Comparison of ENCODE assay signal across 9 cellular contexts in the genomic region with DNA sequence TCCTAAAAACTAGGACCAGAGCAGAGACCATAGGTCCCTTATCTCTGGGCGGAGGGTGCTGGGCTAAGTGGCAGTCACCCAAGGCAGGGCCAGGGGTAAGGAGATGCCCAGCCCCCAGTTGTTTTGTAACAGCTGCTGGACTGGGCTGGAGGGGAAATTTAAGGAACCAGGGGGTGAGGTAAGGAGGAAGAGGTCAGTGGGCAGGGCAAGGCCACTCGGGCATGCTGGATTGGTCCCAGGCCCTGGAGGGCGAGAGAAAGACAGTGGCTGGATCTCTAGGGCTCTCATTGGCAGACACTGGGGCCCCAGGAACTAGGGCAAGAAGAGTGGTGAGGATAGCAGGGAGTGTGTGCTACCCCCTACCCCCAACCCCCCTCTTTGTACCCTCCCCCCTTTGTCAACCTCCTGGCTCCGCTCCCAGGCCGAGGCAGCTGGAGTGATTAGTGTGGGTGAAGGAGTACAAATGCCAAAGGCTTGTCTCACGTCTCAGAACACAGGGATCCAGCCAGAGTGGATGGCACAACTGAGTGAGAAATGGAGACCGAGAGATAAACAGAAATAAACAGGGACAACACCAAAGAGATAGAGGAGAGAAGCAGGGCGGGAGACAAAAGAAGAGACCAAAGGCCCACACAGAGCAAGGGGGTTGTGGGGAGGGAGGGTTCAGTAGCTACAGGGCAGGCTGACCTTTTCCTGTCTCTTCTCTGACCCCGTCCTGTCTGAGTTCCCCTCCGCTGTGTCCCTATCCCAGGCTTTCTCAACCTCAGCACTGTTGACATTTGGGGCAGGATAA. TPM values are rescaled to one million over a fixed set of nuclear protein-coding genes. Genes with fewer than 3 reads are reported as not detected.
A peak's percentile ranks its signal among the peaks of the same experiment; 100 is the strongest.
DNase-seq lines count a peak whose midpoint lies in the region; ATAC-seq and TF ChIP-seq lines count a peak whose summit lies in the region.
"Had no signal": no experiment of that assay in that cellular context is flagged by ENCODE, and none has a peak within 500 bp of the region (broad histone marks: within the 10 kb centered on the region; RNA-seq: fewer than 3 reads in every experiment).

No MANE protein-coding gene starts in this region.

- no peak overlapping the region for H2BK120ac ChIP-seq in IMR-90 (ENCODE audit: low read depth, low read length)

- no TSS peak for BruUV-seq in IMR-90 (replicated peaks; lab: Mats Ljungman, UMichigan)

- H4K91ac ChIP-seq in IMR-90 (ENCODE audit: insufficient read depth, low read depth, low read length) = no peak overlapping the region; the same call in none of the 2 replicates

- H4K5ac ChIP-seq in IMR-90 (ENCODE audit: low read depth, low read length) = 0 out of 2 replicates have a peak overlapping the region, but pooled peaks have one; percentile 22

- dilution Hi-C loops in IMR-90 (cut with HindIII; ENCODE audit: low sequenced_read_pairs, unreplicated experiment) = no loop called here

- peak overlapping the region; percentile 82 for H2AFZ ChIP-seq in IMR-90 (replicated peaks; ENCODE audit: low read length, poor library complexity)

- in situ Hi-C loops in IMR-90 (cut with MboI; ENCODE audit: low sequenced_read_pairs) = no loop called here

- DNase-seq in IMR-90 (peak; percentile 52), islet precursor cell (peak; percentile 62), HEK293T (ENCODE audit: extremely low spot score) (no peak)
- DNase-seq in activated CD4-positive, alpha-beta T cell treated with anti-CD3 and anti-CD28 coated beads for 4 hours = no peak

- TF ChIP-seq CTCF in IMR-90 (conservative IDR thresholded peaks at IDR 0.05; ENCODE audit: low read depth, low read length) = no peak

- peak overlapping the region; percentile 69 for H3K4ac ChIP-seq in IMR-90 (ENCODE audit: low read depth, low read length)

- no peak overlapping the region for H3K9ac ChIP-seq in IMR-90 (ENCODE audit: low read depth, low read length)

- H3K14ac ChIP-seq in IMR-90 (replicated peaks; ENCODE audit: low read depth, low read length) = 0 out of 2 replicates have a peak overlapping the region, but pooled peaks have one; percentile 36

- H4K20me1 ChIP-seq in IMR-90 (ENCODE audit: insufficient read depth, low read length) = no peaks in the 10 kb centered on the region

- peak overlapping the region; percentile 20; the same call in 1 of the 2 replicates for H2BK20ac ChIP-seq in IMR-90 (ENCODE audit: low read depth, low read length)

- POLR2A ChIA-PET in IMR-90 (lab: Charles Lee; ENCODE audit: unreplicated experiment) (no interaction called here), HEK293T (lab: Yijun Ruan, JAX) (interaction anchor here (1.3 kb wide), 1 partner anchor 20 kb away, joined by 3 read pairs; a partner anchor contains a TSS)

- peak overlapping the region; percentile 47; the same call in 1 of the 3 replicates for H2BK15ac ChIP-seq in IMR-90 (ENCODE audit: low read depth, low read length)

- peak overlapping the region; percentile 63 for H3K4me2 ChIP-seq in IMR-90 (ENCODE audit: low read depth, low read length)

- no peak overlapping the region for H3K56ac ChIP-seq in IMR-90 (ENCODE audit: extremely low read depth, insufficient read depth, low read length)

- H2AK9ac ChIP-seq in IMR-90 (replicated peaks; ENCODE audit: low read depth, low read length, poor library complexity) = peak overlapping the region; percentile 86

- TF ChIP-seq RAD21 in IMR-90 (IDR thresholded peaks at IDR 0.05; ENCODE audit: low read length) = no peak

- peak overlapping the region; percentile 4 for H2BK5ac ChIP-seq in IMR-90 (ENCODE audit: low read depth, low read length, poor library complexity, severe bottlenecking)

- H3K23ac ChIP-seq in IMR-90 (ENCODE audit: low read depth, low read length) = no peak overlapping the region; the same call in 1 of the 2 replicates

- peak overlapping the region; percentile 53 for H3K18ac ChIP-seq in IMR-90 (ENCODE audit: low read depth, low read length)

- intact Hi-C loops in IMR-90 (cut with micrococcal nuclease) = loop anchor here (5.0 kb wide), 1 partner anchor 46 kb away; a partner anchor contains a TSS

- no peak for TF ChIP-seq POLR2A in IMR-90 (IDR thresholded peaks at IDR 0.05; ENCODE audit: low read depth, low read length)

- CTCF ChIA-PET in IMR-90 (lab: Yijun Ruan, JAX) = no interaction called here
- CTCF ChIA-PET in HEK293T (lab: Yijun Ruan, JAX) = no interaction called here

- ATAC-seq in IMR-90 (ENCODE audit: low read depth) (peak; percentile 78), HG02759 (IDR thresholded peaks at IDR 0.05; ENCODE audit: unreplicated experiment) (no peak), GM19328 (IDR thresholded peaks at IDR 0.05; ENCODE audit: unreplicated experiment) (no peak)

- 0% methylated on average over 1 of the region's 10 CpGs; no CpG with 5 or more reads in 1 of the 2 experiments for WGBS in IMR-90 (ENCODE audit: extremely low coverage in 2 of 2, insufficient read length in 1 of 2), 2 experiments

- H3K4me1 ChIP-seq in IMR-90 (ENCODE audit: control insufficient read depth, insufficient read depth, low read length) = peaks cover 16% of the 10 kb centered on the region

- no peaks in the 10 kb centered on the region for H3K9me3 ChIP-seq in IMR-90 (ENCODE audit: control insufficient read depth, insufficient read depth, low read length)

- H3K4me3 ChIP-seq in IMR-90 (ENCODE audit: insufficient read depth, low read depth, low read length) = no peak overlapping the region
- H3K4me3 ChIP-seq in skin epidermis = no peak overlapping the region
- H3K4me3 ChIP-seq: SK-N-MC had no signal

- peak overlapping the region in 1 of 2 experiments; percentile 65; a peak in 2 of 4 replicates for H4K8ac ChIP-seq in IMR-90 (ENCODE audit: low read depth in 2 of 2, low read length in 2 of 2)

- H2AK5ac ChIP-seq in IMR-90 (ENCODE audit: low read depth, low read length) = peak overlapping the region; percentile 30; the same call in 1 of the 2 replicates

- H3K27ac ChIP-seq in IMR-90 (ENCODE audit: insufficient read depth, low read length) (peak overlapping the region; percentile 63; the same call in 1 of the 2 replicates), angular gyrus (ENCODE audit: low read depth, low read length) (peak overlapping the region; percentile 94), skin epidermis (peak overlapping the region in 17 of 21 experiments; percentile 3 to 76 (median 54))
- H3K27ac ChIP-seq: SK-N-MC had no signal

- no peaks in the 10 kb centered on the region for H3K79me1 ChIP-seq in IMR-90 (ENCODE audit: low read depth in 1 of 2, low read length in 2 of 2)

- no peaks in the 10 kb centered on the region for H3K36me3 ChIP-seq in IMR-90 (ENCODE audit: control insufficient read depth, insufficient read depth, low read length)

- H3K27me3 ChIP-seq in IMR-90 (ENCODE audit: control insufficient read depth, insufficient read depth, low read length) = no peaks in the 10 kb centered on the region

- peaks cover 9% of the 10 kb centered on the region for H3K9me1 ChIP-seq in IMR-90 (ENCODE audit: insufficient read depth, low read length)

TF ChIP-seq in IMR-90, 13 proteins besides CTCF, POLR2A, EP300 and RAD21:
- no peak for TF ChIP-seq MAZ (IDR thresholded peaks at IDR 0.05; ENCODE audit: borderline replicate concordance, low read depth, low read length)
- TF ChIP-seq MAFK (IDR thresholded peaks at IDR 0.05; ENCODE audit: low read depth, low read length) = no peak
- no peak for TF ChIP-seq SMC3 (IDR thresholded peaks at IDR 0.05; ENCODE audit: low read depth, low read length)

TF ChIP-seq in HEK293T, 16 proteins besides CTCF, POLR2A, EP300 and RAD21:
- no peak for TF ChIP-seq CTBP1 (IDR thresholded peaks at IDR 0.05; ENCODE audit: borderline replicate concordance)
- no peak for TF ChIP-seq ELF4 (IDR thresholded peaks at IDR 0.05)
- TF ChIP-seq BHLHE40 (IDR thresholded peaks at IDR 0.05; ENCODE audit: borderline replicate concordance) = no peak
- TF ChIP-seq FOXA1 (IDR thresholded peaks at IDR 0.05) = no peak
- TF ChIP-seq TARDBP (IDR thresholded peaks at IDR 0.05) = no peak
- TF ChIP-seq, protein P1, sequence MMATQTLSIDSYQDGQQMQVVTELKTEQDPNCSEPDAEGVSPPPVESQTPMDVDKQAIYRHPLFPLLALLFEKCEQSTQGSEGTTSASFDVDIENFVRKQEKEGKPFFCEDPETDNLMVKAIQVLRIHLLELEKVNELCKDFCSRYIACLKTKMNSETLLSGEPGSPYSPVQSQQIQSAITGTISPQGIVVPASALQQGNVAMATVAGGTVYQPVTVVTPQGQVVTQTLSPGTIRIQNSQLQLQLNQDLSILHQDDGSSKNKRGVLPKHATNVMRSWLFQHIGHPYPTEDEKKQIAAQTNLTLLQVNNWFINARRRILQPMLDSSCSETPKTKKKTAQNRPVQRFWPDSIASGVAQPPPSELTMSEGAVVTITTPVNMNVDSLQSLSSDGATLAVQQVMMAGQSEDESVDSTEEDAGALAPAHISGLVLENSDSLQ (IDR thresholded peaks at IDR 0.05) = no peak
- no peak for TF ChIP-seq HDGF (IDR thresholded peaks at IDR 0.05; ENCODE audit: borderline replicate concordance)
- no peak for TF ChIP-seq FOXK2 (IDR thresholded peaks at IDR 0.05)
- no peak for TF ChIP-seq NFRKB (IDR thresholded peaks at IDR 0.05)
- TF ChIP-seq L3MBTL2 (conservative IDR thresholded peaks at IDR 0.05) = no peak
- TF ChIP-seq FOXM1 (IDR thresholded peaks at IDR 0.05; ENCODE audit: borderline replicate concordance) = no peak
- no peak for TF ChIP-seq LEF1 (IDR thresholded peaks at IDR 0.05; ENCODE audit: borderline replicate concordance)
- no peak for TF ChIP-seq SUZ12 (IDR thresholded peaks at IDR 0.05)
- TF ChIP-seq SP1 (IDR thresholded peaks at IDR 0.05) = no peak
- TF ChIP-seq ARNT (IDR thresholded peaks at IDR 0.05) = no peak
- no peak for TF ChIP-seq ZNF384 (IDR thresholded peaks at IDR 0.05)

RNA-seq across cellular contexts. Expression of a gene that starts 20.5 kb away (rescaled TPM):
- 66.5 and 73.9 TPM in 2 replicates for total RNA-seq in IMR-90 (2012; rRNA removed)
- polyA plus RNA-seq in IMR-90 (2012; rRNA removed) = 48.9 and 60.6 TPM in 2 replicates
- 13.2 and 15.1 TPM in 2 replicates for polyA plus RNA-seq in IMR-90 (2012; cell fraction: cytosol; rRNA removed)
- 11.6 and 41.9 TPM in 2 replicates for polyA plus RNA-seq in IMR-90 (2012; cell fraction: nucleus; rRNA removed; ENCODE audit: low replicate concordance)

RNA-seq across cellular contexts. Expression of a gene that starts 47.8 kb away (rescaled TPM):
- 30.8 and 32.3 TPM in 2 replicates for total RNA-seq in IMR-90 (2012; rRNA removed)
- polyA plus RNA-seq in IMR-90 (2012; rRNA removed) = 81.9 and 83.2 TPM in 2 replicates
- 96.4 and 165 TPM in 2 replicates for polyA plus RNA-seq in IMR-90 (2012; cell fraction: cytosol; rRNA removed)
- polyA plus RNA-seq in IMR-90 (2012; cell fraction: nucleus; rRNA removed; ENCODE audit: low replicate concordance) = 182 and 323 TPM in 2 replicates

RNA-seq across cellular contexts. Expression of a gene that starts 54.5 kb away (rescaled TPM):
- 76.0 and 101 TPM in 2 replicates for total RNA-seq in IMR-90 (2012; rRNA removed)
- polyA plus RNA-seq in IMR-90 (2012; rRNA removed) = 63.5 and 77.8 TPM in 2 replicates
- 67.3 and 70.8 TPM in 2 replicates for polyA plus RNA-seq in IMR-90 (2012; cell fraction: cytosol; rRNA removed)
- 31.1 and 62.4 TPM in 2 replicates for polyA plus RNA-seq in IMR-90 (2012; cell fraction: nucleus; rRNA removed; ENCODE audit: low replicate concordance)

Comparison
In these comparisons a context has a peak if more than half of its experiments do, and no peak if none do; other contexts are left out.
1. DNase-seq: peak in IMR-90 (single experiment) and islet precursor cell (single experiment); none in HEK293T (single experiment) and activated CD4-positive, alpha-beta T cell treated with anti-CD3 and anti-CD28 coated beads for 4 hours (0 of 2).
2. Peak in every context shown above with its lines, with median percentiles within 50 percentile points of each other: H3K27ac ChIP-seq.